In the genomic region with DNA sequence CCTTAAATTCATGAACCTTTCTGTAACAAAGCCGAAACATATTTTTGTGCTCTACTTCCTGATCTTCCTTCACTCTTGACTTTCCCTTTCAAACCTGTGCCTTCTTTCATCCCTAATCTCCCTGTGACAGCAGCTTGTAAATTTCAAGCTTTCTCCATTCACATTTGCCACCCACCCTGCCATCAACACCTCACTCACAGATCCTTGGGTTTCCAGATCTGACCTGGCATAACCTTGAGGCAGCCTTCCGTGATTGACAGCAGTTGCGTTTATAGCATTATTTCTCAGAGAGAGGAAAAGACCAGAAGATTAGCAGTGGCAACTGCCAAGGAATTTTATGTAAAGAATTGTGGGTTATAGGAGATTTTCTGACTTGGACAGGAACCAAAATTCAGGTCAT, we compare ENCODE assay signal across 17 cellular contexts.
"Had no signal": no experiment of that assay in that cellular context is flagged by ENCODE, and none has a peak within 500 bp of the region (broad histone marks: within the 10 kb centered on the region; RNA-seq: fewer than 3 reads in every experiment).

No MANE protein-coding gene starts in this region.

- H3K4me2 ChIP-seq: hepatocyte had no signal

- H3K4me1 Mint-ChIP-seq: activated CD4-positive, alpha-beta T cell treated with anti-CD3 and anti-CD28 coated beads, Interleukin-2, amount 10 ng/mL, durations not matched to agents 24 days and 14 days; activated naive CD8-positive, alpha-beta T cell treated with anti-CD3 and anti-CD28 coated beads, Interleukin-2, amount 10 ng/mL, durations not matched to agents 7 days and 5 days had no signal

- H3K4me3 ChIP-seq: breast epithelium, gastroesophageal sphincter, hepatocyte, pancreas, thyroid gland had no signal

- H3K9me3 ChIP-seq: breast epithelium, gastroesophageal sphincter, pancreas, thyroid gland had no signal

- DNase-seq: activated CD4-positive, alpha-beta T cell treated with anti-CD3 and anti-CD28 coated beads, Interleukin-2, amount 10 ng/mL, durations not matched to agents 24 days and 14 days; activated CD4-positive, CD25-positive, alpha-beta regulatory T cell; activated CD8-positive, alpha-beta memory T cell treated with anti-CD3 and anti-CD28 coated beads, Interleukin-2, amount 50 U/mL, for 48 hours; activated naive CD8-positive, alpha-beta T cell treated with anti-CD3 and anti-CD28 coated beads, Interleukin-2, amount 10 ng/mL, durations not matched to agents 7 days and 5 days; dermis blood vessel endothelial cell; effector memory CD8-positive, alpha-beta T cell; mesenchymal stem cell; pancreas; stimulated activated CD4-positive, alpha-beta T cell treated with anti-CD3 and anti-CD28 coated beads, Interleukin-12 subunit alpha, Interleukin-12 subunit beta, amount 100 ng/mL, for 4 hours; stimulated activated CD4-positive, alpha-beta T cell treated with anti-CD3 and anti-CD28 coated beads, Interleukin-2, amount 100 ng/mL, for 24 hours; SW 1271; thyroid gland had no signal

- H3K79me2 ChIP-seq: hepatocyte had no signal

- H3K27ac Mint-ChIP-seq: activated CD4-positive, alpha-beta T cell treated with anti-CD3 and anti-CD28 coated beads, Interleukin-2, amount 10 ng/mL, durations not matched to agents 24 days and 14 days; activated naive CD8-positive, alpha-beta T cell treated with anti-CD3 and anti-CD28 coated beads, Interleukin-2, amount 10 ng/mL, durations not matched to agents 7 days and 5 days; activated T-helper 1 cell treated with anti-CD3 and anti-CD28 coated beads, Interleukin-12 subunit alpha, Interleukin-12 subunit beta, Interleukin-2, Interleukin-4 antibody, amounts not matched to agents 30 ng/mL and 10 ng/mL and 1 ng/mL, durations not matched to agents 14 hours and 24 hours and 36 hours; effector memory CD8-positive, alpha-beta T cell had no signal

- H3K36me3 ChIP-seq: breast epithelium, gastroesophageal sphincter, pancreas, thyroid gland had no signal

- H3K27ac ChIP-seq: breast epithelium, gastroesophageal sphincter, hepatocyte, pancreas, thyroid gland had no signal

- H3K36me3 Mint-ChIP-seq: activated naive CD8-positive, alpha-beta T cell treated with anti-CD3 and anti-CD28 coated beads, Interleukin-2, amount 10 ng/mL, durations not matched to agents 7 days and 5 days had no signal

- H2AFZ ChIP-seq: hepatocyte had no signal

- H3K27me3 Mint-ChIP-seq: activated CD4-positive, alpha-beta T cell treated with anti-CD3 and anti-CD28 coated beads, Interleukin-2, amount 10 ng/mL, durations not matched to agents 24 days and 14 days; activated naive CD8-positive, alpha-beta T cell treated with anti-CD3 and anti-CD28 coated beads, Interleukin-2, amount 10 ng/mL, durations not matched to agents 7 days and 5 days; effector memory CD8-positive, alpha-beta T cell had no signal

- ATAC-seq: effector memory CD8-positive, alpha-beta T cell; gastroesophageal sphincter; pancreas had no signal

- H3K4me1 ChIP-seq: breast epithelium, gastroesophageal sphincter, pancreas, thyroid gland had no signal

- H3K4me3 Mint-ChIP-seq: activated CD4-positive, alpha-beta T cell treated with anti-CD3 and anti-CD28 coated beads, Interleukin-2, amount 10 ng/mL, durations not matched to agents 24 days and 14 days; activated naive CD8-positive, alpha-beta T cell treated with anti-CD3 and anti-CD28 coated beads, Interleukin-2, amount 10 ng/mL, durations not matched to agents 7 days and 5 days; activated T-helper 1 cell treated with anti-CD3 and anti-CD28 coated beads, Interleukin-12 subunit alpha, Interleukin-12 subunit beta, Interleukin-2, Interleukin-4 antibody, amounts not matched to agents 30 ng/mL and 10 ng/mL and 1 ng/mL, durations not matched to agents 14 hours and 24 hours and 36 hours; effector memory CD8-positive, alpha-beta T cell; neural crest cell had no signal

- H3K9me3 Mint-ChIP-seq: activated CD4-positive, alpha-beta T cell treated with anti-CD3 and anti-CD28 coated beads, Interleukin-2, amount 10 ng/mL, durations not matched to agents 24 days and 14 days; activated naive CD8-positive, alpha-beta T cell treated with anti-CD3 and anti-CD28 coated beads, Interleukin-2, amount 10 ng/mL, durations not matched to agents 7 days and 5 days; activated T-helper 1 cell treated with anti-CD3 and anti-CD28 coated beads, Interleukin-12 subunit alpha, Interleukin-12 subunit beta, Interleukin-2, Interleukin-4 antibody, amounts not matched to agents 30 ng/mL and 10 ng/mL and 1 ng/mL, durations not matched to agents 14 hours and 24 hours and 36 hours had no signal

- H3K27me3 ChIP-seq: breast epithelium, gastroesophageal sphincter, hepatocyte, pancreas, thyroid gland had no signal
